Comparison of ENCODE assay signal across 27 cellular contexts in genomic region chrX:69626129-69626528, GRCh38. TPM values are rescaled to one million over a fixed set of nuclear protein-coding genes. Genes with fewer than 3 reads are reported as not detected.
"Had no signal": no experiment of that assay in that cellular context is flagged by ENCODE, and none has a peak within 500 bp of the region (broad histone marks: within the 10 kb centered on the region; RNA-seq: fewer than 3 reads in every experiment).

No MANE protein-coding gene starts in this region.

- H3K4me1 Mint-ChIP-seq: mesothelial cell of epicardium; naive B cell; neural crest cell; stimulated activated memory B cell treated with anti-CD40 and anti-IgM and Interleukin-4, amounts not matched to agents 10 μg/mL and 1 μg/mL and 100 μg/mL, for 72 hours had no signal

- ATAC-seq: left cardiac atrium; left lung; mucosa of descending colon; natural killer cell treated with Interleukin-12 subunit alpha and Interleukin-12 subunit beta and Interleukin-15 and Interleukin-18, amount 100 ng/mL, for 72 hours; sciatic nerve; stimulated activated memory B cell treated with anti-CD40 and anti-IgM and Interleukin-4, amounts not matched to agents 10 μg/mL and 1 μg/mL and 100 μg/mL, for 72 hours; upper lobe of right lung had no signal

- H3K4me2 ChIP-seq: smooth muscle cell had no signal

- H3K36me3 Mint-ChIP-seq: mesothelial cell of epicardium; naive B cell; natural killer cell treated with Interleukin-12 subunit alpha and Interleukin-12 subunit beta and Interleukin-15 and Interleukin-18, amount 100 ng/mL, for 72 hours; stimulated activated memory B cell treated with anti-CD40 and anti-IgM and Interleukin-4, amounts not matched to agents 10 μg/mL and 1 μg/mL and 100 μg/mL, for 72 hours had no signal

- DNase-seq: dorsolateral prefrontal cortex; effector CD4-positive, alpha-beta T cell; head of caudate nucleus; left cardiac atrium; left lung; mesenchymal stem cell; mucosa of descending colon; naive B cell; stimulated activated CD4-positive, alpha-beta T cell treated with anti-CD3 and anti-CD28 coated beads, Interleukin-12 subunit alpha, Interleukin-12 subunit beta, amount 100 ng/mL, for 4 hours; stimulated activated CD4-positive, alpha-beta T cell treated with anti-CD3 and anti-CD28 coated beads, Interleukin-1b, Interleukin-23, amount 100 ng/mL, for 48 hours; stimulated activated CD4-positive, alpha-beta T cell treated with anti-CD3 and anti-CD28 coated beads, Interleukin-4, amount 100 ng/mL, for 24 hours; transverse colon; upper lobe of right lung; uterus had no signal

- H3K4me1 ChIP-seq: left lung, right atrium auricular region, suprapubic skin, transverse colon, upper lobe of right lung, uterus had no signal

- H3K27ac Mint-ChIP-seq: mesothelial cell of epicardium; naive B cell; natural killer cell treated with Interleukin-12 subunit alpha and Interleukin-12 subunit beta and Interleukin-15 and Interleukin-18, amount 100 ng/mL, for 72 hours; progenitor cell of endocrine pancreas; stimulated activated memory B cell treated with anti-CD40 and anti-IgM and Interleukin-4, amounts not matched to agents 10 μg/mL and 1 μg/mL and 100 μg/mL, for 72 hours had no signal

- H3K9me3 ChIP-seq: left lung, mucosa of descending colon, neutrophil, suprapubic skin, transverse colon, upper lobe of right lung, uterus had no signal

- H3K4me3 ChIP-seq: dorsolateral prefrontal cortex, left lung, mucosa of descending colon, right atrium auricular region, smooth muscle cell, suprapubic skin, transverse colon, upper lobe of right lung, uterus had no signal

- H3K27me3 Mint-ChIP-seq: progenitor cell of endocrine pancreas; stimulated activated memory B cell treated with anti-CD40 and anti-IgM and Interleukin-4, amounts not matched to agents 10 μg/mL and 1 μg/mL and 100 μg/mL, for 72 hours had no signal

- H3K27ac ChIP-seq: dorsolateral prefrontal cortex, left lung, neutrophil, parathyroid adenoma, right atrium auricular region, suprapubic skin, transverse colon, upper lobe of right lung, uterus had no signal

- H3K9me3 Mint-ChIP-seq: stimulated activated memory B cell treated with anti-CD40 and anti-IgM and Interleukin-4, amounts not matched to agents 10 μg/mL and 1 μg/mL and 100 μg/mL, for 72 hours; stimulated activated naive CD8-positive, alpha-beta T cell treated with anti-CD3 and anti-CD28 coated beads, Interleukin-15, Interleukin-2, amounts not matched to agents 100 ng/mL and 50 ng/mL, for 24 hours had no signal

- H2AFZ ChIP-seq: parathyroid adenoma had no signal

- H3K36me3 ChIP-seq: left lung, neutrophil, right atrium auricular region, suprapubic skin, transverse colon, upper lobe of right lung, uterus had no signal

- H3K4me3 Mint-ChIP-seq: mesothelial cell of epicardium; natural killer cell treated with Interleukin-12 subunit alpha and Interleukin-12 subunit beta and Interleukin-15 and Interleukin-18, amount 100 ng/mL, for 72 hours; neural crest cell; stimulated activated memory B cell treated with anti-CD40 and anti-IgM and Interleukin-4, amounts not matched to agents 10 μg/mL and 1 μg/mL and 100 μg/mL, for 72 hours; stimulated activated naive CD8-positive, alpha-beta T cell treated with anti-CD3 and anti-CD28 coated beads, Interleukin-15, Interleukin-2, amounts not matched to agents 100 ng/mL and 50 ng/mL, for 24 hours had no signal

RNA-seq across cellular contexts. Expression of gene EDA, which starts 10.2 kb away (rescaled TPM):
- total RNA-seq: fibroblast of villous mesenchyme had no signal
